In the genomic region with DNA sequence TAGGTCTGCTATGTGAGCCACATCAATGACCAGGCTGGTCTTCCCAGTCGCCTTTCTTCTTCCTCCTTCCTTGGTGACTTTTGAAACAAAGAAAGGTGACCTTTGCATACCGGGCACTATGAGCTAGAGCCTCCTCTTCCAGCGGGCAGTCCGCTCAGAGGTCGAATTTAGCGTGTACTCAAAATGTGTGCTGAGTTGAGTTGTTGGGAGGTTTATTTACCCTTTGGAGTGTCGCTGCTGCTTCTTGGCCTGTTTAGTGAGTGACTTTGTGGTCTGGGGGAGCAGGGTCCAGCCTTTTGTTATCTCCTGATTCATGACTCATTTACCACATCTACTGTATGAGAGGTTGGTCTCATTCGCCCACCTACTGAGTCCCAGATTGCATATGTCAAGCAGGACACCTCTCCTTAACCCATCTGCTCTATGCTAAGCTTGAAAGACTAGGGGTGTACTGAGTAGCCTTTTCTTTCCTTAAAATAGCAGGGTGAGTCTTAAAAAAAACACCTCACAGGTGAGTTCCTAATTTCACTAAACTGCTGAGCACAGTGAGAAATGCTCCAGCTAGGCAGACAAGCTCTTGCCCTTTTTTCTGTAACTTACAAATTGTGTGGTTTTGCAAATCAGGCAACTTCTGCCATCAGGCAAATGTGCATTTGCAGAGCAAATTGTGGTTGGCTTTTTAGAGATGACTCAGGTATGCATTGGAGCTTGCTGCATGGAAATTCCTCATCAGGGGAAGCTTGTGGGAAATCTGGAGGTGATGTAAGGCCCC, we compare ENCODE assay signal across 1 cellular context.
TF ChIP-seq lines count a peak whose summit lies in the region.

No MANE protein-coding gene starts in this region.

TF ChIP-seq in HepG2, 621 proteins besides CTCF, POLR2A, EP300 and RAD21 (continued from another document and continues in another):
- TF ChIP-seq MIXL1 (CRISPR knock-in tag; IDR thresholded peaks at IDR 0.05): peak; percentile 66; the same call in 1 of the 2 replicates
- TF ChIP-seq TCF7 (IDR thresholded peaks at IDR 0.05; ENCODE audit: low read depth): peak; percentile 54; the same call in 1 of the 2 replicates
- TF ChIP-seq MED1 (CRISPR knock-in tag; IDR thresholded peaks at IDR 0.05): peak; percentile 88
- TF ChIP-seq BRD4 (CRISPR knock-in tag; IDR thresholded peaks at IDR 0.05): peak; percentile 56; the same call in 1 of the 2 replicates
- no peak for TF ChIP-seq ZNF567 (CRISPR knock-in tag; IDR thresholded peaks at IDR 0.05; ENCODE audit: borderline replicate concordance)
- TF ChIP-seq, protein P1, sequence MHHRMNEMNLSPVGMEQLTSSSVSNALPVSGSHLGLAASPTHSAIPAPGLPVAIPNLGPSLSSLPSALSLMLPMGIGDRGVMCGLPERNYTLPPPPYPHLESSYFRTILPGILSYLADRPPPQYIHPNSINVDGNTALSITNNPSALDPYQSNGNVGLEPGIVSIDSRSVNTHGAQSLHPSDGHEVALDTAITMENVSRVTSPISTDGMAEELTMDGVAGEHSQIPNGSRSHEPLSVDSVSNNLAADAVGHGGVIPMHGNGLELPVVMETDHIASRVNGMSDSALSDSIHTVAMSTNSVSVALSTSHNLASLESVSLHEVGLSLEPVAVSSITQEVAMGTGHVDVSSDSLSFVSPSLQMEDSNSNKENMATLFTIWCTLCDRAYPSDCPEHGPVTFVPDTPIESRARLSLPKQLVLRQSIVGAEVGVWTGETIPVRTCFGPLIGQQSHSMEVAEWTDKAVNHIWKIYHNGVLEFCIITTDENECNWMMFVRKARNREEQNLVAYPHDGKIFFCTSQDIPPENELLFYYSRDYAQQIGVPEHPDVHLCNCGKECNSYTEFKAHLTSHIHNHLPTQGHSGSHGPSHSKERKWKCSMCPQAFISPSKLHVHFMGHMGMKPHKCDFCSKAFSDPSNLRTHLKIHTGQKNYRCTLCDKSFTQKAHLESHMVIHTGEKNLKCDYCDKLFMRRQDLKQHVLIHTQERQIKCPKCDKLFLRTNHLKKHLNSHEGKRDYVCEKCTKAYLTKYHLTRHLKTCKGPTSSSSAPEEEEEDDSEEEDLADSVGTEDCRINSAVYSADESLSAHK (CRISPR knock-in tag; IDR thresholded peaks at IDR 0.05; ENCODE audit: borderline replicate concordance): no peak
- peak; percentile 76 for TF ChIP-seq NR2C2 (CRISPR knock-in tag; IDR thresholded peaks at IDR 0.05; ENCODE audit: borderline replicate concordance)
- peak; percentile 48; the same call in 1 of the 3 replicates for TF ChIP-seq MXI1 (IDR thresholded peaks at IDR 0.05; ENCODE audit: borderline replicate concordance, low read depth, low read length)
- TF ChIP-seq ASH2L (IDR thresholded peaks at IDR 0.05; ENCODE audit: insufficient read length, low read depth, low read length): peak; percentile 80
- TF ChIP-seq TEAD3 (CRISPR knock-in tag; optimal IDR thresholded peaks at IDR 0.05; ENCODE audit: borderline replicate concordance): peak; percentile 95
- peak; percentile 47; the same call in 1 of the 2 replicates for TF ChIP-seq KMT2A (CRISPR knock-in tag; IDR thresholded peaks at IDR 0.05)
- TF ChIP-seq FOXK1 (CRISPR knock-in tag; IDR thresholded peaks at IDR 0.05; ENCODE audit: borderline replicate concordance, low read depth): peak; percentile 45; the same call in 1 of the 2 replicates
- TF ChIP-seq, protein P2, sequence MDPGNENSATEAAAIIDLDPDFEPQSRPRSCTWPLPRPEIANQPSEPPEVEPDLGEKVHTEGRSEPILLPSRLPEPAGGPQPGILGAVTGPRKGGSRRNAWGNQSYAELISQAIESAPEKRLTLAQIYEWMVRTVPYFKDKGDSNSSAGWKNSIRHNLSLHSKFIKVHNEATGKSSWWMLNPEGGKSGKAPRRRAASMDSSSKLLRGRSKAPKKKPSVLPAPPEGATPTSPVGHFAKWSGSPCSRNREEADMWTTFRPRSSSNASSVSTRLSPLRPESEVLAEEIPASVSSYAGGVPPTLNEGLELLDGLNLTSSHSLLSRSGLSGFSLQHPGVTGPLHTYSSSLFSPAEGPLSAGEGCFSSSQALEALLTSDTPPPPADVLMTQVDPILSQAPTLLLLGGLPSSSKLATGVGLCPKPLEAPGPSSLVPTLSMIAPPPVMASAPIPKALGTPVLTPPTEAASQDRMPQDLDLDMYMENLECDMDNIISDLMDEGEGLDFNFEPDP (CRISPR knock-in tag; conservative IDR thresholded peaks at IDR 0.05): no peak
- TF ChIP-seq, protein P3, sequence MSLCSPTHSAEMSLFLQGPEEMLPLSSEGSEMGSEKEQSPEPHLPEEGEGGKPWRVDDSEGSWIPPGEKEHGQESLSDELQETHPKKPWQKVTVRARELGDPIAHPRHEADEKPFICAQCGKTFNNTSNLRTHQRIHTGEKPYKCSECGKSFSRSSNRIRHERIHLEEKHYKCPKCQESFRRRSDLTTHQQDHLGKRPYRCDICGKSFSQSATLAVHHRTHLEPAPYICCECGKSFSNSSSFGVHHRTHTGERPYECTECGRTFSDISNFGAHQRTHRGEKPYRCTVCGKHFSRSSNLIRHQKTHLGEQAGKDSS (CRISPR knock-in tag; IDR thresholded peaks at IDR 0.05; ENCODE audit: borderline replicate concordance, low read depth): peak; percentile 71; the same call in 1 of the 2 replicates
- 0 out of 2 replicates have a peak, but pooled peaks have one; percentile 52 for TF ChIP-seq ZNF547 (CRISPR knock-in tag; IDR thresholded peaks at IDR 0.05)
- peak; percentile 94 for TF ChIP-seq NCOR1 (IDR thresholded peaks at IDR 0.05; ENCODE audit: borderline replicate concordance, low read length)
- TF ChIP-seq MTF1 (CRISPR knock-in tag; IDR thresholded peaks at IDR 0.05): no peak
- TF ChIP-seq NFIC (IDR thresholded peaks at IDR 0.05; ENCODE audit: low read length): peak; percentile 83
- TF ChIP-seq CCDC6 (CRISPR knock-in tag; IDR thresholded peaks at IDR 0.05): 0 out of 2 replicates have a peak, but pooled peaks have one; percentile 63
- peak; percentile 84; the same call in 1 of the 2 replicates for TF ChIP-seq HMG20A (CRISPR knock-in tag; IDR thresholded peaks at IDR 0.05; ENCODE audit: borderline replicate concordance)
- TF ChIP-seq SMYD3 (CRISPR knock-in tag; IDR thresholded peaks at IDR 0.05): no peak
- TF ChIP-seq DMAP1 (CRISPR knock-in tag; IDR thresholded peaks at IDR 0.05): 0 out of 2 replicates have a peak, but pooled peaks have one; percentile 50
- TF ChIP-seq HDAC2 (CRISPR knock-in tag; IDR thresholded peaks at IDR 0.05): peak; percentile 85
- TF ChIP-seq ZFX (CRISPR knock-in tag; IDR thresholded peaks at IDR 0.05; ENCODE audit: low read depth): peak; percentile 48; the same call in 1 of the 2 replicates
- TF ChIP-seq, protein P4, sequence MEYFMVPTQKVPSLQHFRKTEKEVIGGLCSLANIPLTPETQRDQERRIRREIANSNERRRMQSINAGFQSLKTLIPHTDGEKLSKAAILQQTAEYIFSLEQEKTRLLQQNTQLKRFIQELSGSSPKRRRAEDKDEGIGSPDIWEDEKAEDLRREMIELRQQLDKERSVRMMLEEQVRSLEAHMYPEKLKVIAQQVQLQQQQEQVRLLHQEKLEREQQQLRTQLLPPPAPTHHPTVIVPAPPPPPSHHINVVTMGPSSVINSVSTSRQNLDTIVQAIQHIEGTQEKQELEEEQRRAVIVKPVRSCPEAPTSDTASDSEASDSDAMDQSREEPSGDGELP (IDR thresholded peaks at IDR 0.05; ENCODE audit: borderline replicate concordance, low read depth): 0 out of 2 replicates have a peak, but pooled peaks have one; percentile 15
- no peak for TF ChIP-seq SRY (CRISPR knock-in tag; IDR thresholded peaks at IDR 0.05)
- TF ChIP-seq BCL6 (CRISPR knock-in tag; IDR thresholded peaks at IDR 0.05): peak; percentile 59
- TF ChIP-seq LCORL (IDR thresholded peaks at IDR 0.05): no peak
- peak; percentile 93 for TF ChIP-seq LCORL (CRISPR knock-in tag; IDR thresholded peaks at IDR 0.05)
- TF ChIP-seq GFI1 (CRISPR knock-in tag; IDR thresholded peaks at IDR 0.05; ENCODE audit: borderline replicate concordance): peak; percentile 66; the same call in 1 of the 2 replicates
- TF ChIP-seq, protein P5, sequence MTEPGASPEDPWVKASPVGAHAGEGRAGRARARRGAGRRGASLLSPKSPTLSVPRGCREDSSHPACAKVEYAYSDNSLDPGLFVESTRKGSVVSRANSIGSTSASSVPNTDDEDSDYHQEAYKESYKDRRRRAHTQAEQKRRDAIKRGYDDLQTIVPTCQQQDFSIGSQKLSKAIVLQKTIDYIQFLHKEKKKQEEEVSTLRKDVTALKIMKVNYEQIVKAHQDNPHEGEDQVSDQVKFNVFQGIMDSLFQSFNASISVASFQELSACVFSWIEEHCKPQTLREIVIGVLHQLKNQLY (CRISPR knock-in tag; IDR thresholded peaks at IDR 0.05): 0 out of 2 replicates have a peak, but pooled peaks have one; percentile 38
- TF ChIP-seq PHF21A (CRISPR knock-in tag; IDR thresholded peaks at IDR 0.05): peak; percentile 81
- TF ChIP-seq, protein P6, sequence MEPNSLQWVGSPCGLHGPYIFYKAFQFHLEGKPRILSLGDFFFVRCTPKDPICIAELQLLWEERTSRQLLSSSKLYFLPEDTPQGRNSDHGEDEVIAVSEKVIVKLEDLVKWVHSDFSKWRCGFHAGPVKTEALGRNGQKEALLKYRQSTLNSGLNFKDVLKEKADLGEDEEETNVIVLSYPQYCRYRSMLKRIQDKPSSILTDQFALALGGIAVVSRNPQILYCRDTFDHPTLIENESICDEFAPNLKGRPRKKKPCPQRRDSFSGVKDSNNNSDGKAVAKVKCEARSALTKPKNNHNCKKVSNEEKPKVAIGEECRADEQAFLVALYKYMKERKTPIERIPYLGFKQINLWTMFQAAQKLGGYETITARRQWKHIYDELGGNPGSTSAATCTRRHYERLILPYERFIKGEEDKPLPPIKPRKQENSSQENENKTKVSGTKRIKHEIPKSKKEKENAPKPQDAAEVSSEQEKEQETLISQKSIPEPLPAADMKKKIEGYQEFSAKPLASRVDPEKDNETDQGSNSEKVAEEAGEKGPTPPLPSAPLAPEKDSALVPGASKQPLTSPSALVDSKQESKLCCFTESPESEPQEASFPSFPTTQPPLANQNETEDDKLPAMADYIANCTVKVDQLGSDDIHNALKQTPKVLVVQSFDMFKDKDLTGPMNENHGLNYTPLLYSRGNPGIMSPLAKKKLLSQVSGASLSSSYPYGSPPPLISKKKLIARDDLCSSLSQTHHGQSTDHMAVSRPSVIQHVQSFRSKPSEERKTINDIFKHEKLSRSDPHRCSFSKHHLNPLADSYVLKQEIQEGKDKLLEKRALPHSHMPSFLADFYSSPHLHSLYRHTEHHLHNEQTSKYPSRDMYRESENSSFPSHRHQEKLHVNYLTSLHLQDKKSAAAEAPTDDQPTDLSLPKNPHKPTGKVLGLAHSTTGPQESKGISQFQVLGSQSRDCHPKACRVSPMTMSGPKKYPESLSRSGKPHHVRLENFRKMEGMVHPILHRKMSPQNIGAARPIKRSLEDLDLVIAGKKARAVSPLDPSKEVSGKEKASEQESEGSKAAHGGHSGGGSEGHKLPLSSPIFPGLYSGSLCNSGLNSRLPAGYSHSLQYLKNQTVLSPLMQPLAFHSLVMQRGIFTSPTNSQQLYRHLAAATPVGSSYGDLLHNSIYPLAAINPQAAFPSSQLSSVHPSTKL (CRISPR knock-in tag; IDR thresholded peaks at IDR 0.05): peak; percentile 94
- TF ChIP-seq, protein P7, sequence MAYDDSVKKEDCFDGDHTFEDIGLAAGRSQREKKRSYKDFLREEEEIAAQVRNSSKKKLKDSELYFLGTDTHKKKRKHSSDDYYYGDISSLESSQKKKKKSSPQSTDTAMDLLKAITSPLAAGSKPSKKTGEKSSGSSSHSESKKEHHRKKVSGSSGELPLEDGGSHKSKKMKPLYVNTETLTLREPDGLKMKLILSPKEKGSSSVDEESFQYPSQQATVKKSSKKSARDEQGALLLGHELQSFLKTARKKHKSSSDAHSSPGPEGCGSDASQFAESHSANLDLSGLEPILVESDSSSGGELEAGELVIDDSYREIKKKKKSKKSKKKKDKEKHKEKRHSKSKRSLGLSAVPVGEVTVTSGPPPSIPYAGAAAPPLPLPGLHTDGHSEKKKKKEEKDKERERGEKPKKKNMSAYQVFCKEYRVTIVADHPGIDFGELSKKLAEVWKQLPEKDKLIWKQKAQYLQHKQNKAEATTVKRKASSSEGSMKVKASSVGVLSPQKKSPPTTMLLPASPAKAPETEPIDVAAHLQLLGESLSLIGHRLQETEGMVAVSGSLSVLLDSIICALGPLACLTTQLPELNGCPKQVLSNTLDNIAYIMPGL (CRISPR knock-in tag; IDR thresholded peaks at IDR 0.05; ENCODE audit: borderline replicate concordance in 1 of 2, low read depth in 1 of 2): peak; percentile 47 to 62; a peak in 2 of 4 replicates
- TF ChIP-seq TOPORS (CRISPR knock-in tag; IDR thresholded peaks at IDR 0.05): peak; percentile 73; the same call in 1 of the 2 replicates
- TF ChIP-seq SALL1 (CRISPR knock-in tag; IDR thresholded peaks at IDR 0.05): peak; percentile 90
- no peak for TF ChIP-seq U2AF1 (optimal IDR thresholded peaks at IDR 0.05; ENCODE audit: low read depth, low read length)
- TF ChIP-seq, protein P8, sequence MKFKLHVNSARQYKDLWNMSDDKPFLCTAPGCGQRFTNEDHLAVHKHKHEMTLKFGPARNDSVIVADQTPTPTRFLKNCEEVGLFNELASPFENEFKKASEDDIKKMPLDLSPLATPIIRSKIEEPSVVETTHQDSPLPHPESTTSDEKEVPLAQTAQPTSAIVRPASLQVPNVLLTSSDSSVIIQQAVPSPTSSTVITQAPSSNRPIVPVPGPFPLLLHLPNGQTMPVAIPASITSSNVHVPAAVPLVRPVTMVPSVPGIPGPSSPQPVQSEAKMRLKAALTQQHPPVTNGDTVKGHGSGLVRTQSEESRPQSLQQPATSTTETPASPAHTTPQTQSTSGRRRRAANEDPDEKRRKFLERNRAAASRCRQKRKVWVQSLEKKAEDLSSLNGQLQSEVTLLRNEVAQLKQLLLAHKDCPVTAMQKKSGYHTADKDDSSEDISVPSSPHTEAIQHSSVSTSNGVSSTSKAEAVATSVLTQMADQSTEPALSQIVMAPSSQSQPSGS (CRISPR knock-in tag; IDR thresholded peaks at IDR 0.05): peak; percentile 68
- no peak for TF ChIP-seq TMF1 (CRISPR knock-in tag; IDR thresholded peaks at IDR 0.05; ENCODE audit: low read depth)
- peak; percentile 34; the same call in 1 of the 2 replicates for TF ChIP-seq ZNF670 (CRISPR knock-in tag; IDR thresholded peaks at IDR 0.05; ENCODE audit: borderline replicate concordance)
- TF ChIP-seq GLI4 (CRISPR knock-in tag; IDR thresholded peaks at IDR 0.05; ENCODE audit: borderline replicate concordance): no peak
- no peak for TF ChIP-seq RBM39 (IDR thresholded peaks at IDR 0.05; ENCODE audit: low read depth, low read length, poor library complexity, severe bottlenecking)
- TF ChIP-seq, protein P9, sequence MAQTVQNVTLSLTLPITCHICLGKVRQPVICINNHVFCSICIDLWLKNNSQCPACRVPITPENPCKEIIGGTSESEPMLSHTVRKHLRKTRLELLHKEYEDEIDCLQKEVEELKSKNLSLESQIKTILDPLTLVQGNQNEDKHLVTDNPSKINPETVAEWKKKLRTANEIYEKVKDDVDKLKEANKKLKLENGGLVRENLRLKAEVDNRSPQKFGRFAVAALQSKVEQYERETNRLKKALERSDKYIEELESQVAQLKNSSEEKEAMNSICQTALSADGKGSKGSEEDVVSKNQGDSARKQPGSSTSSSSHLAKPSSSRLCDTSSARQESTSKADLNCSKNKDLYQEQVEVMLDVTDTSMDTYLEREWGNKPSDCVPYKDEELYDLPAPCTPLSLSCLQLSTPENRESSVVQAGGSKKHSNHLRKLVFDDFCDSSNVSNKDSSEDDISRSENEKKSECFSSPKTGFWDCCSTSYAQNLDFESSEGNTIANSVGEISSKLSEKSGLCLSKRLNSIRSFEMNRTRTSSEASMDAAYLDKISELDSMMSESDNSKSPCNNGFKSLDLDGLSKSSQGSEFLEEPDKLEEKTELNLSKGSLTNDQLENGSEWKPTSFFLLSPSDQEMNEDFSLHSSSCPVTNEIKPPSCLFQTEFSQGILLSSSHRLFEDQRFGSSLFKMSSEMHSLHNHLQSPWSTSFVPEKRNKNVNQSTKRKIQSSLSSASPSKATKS (CRISPR knock-in tag; IDR thresholded peaks at IDR 0.05): 0 out of 2 replicates have a peak, but pooled peaks have one; percentile 79
- no peak for TF ChIP-seq FOXA1 (IDR thresholded peaks at IDR 0.05)
- TF ChIP-seq FOXA1 (CRISPR knock-in tag; IDR thresholded peaks at IDR 0.05): peak; percentile 75
- peak; percentile 33; the same call in 1 of the 2 replicates for TF ChIP-seq ZFP36L1 (CRISPR knock-in tag; IDR thresholded peaks at IDR 0.05)
